ENCODE assay signal across 31 cellular contexts in the genomic region with DNA sequence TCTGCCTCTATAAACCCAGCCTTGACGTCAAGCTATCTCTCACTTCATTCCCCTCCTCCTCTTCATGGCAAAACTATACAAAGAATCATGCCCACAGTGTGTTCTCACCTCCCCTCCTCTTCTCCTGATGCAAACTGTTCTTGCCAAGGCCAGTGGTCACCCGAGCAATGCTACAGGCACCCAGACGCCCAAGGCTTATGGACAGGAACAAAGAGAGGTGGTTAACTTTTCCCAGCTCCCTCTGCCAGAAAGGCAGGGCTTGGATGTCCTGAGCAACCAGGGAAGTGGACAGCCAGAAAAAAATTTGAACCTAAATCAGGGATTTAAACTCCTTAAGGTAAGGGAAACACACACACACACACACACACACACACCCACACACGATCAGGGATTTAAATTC.
"Had no signal": no experiment of that assay in that cellular context is flagged by ENCODE, and none has a peak within 500 bp of the region (broad histone marks: within the 10 kb centered on the region; RNA-seq: fewer than 3 reads in every experiment).

No MANE protein-coding gene starts in this region.

- H3K36me3 ChIP-seq: ascending aorta, brain microvascular endothelial cell had no signal

- H3K27me3 ChIP-seq: ascending aorta, brain microvascular endothelial cell, dorsolateral prefrontal cortex, esophagus squamous epithelium, gastroesophageal sphincter had no signal

- H3K4me3 ChIP-seq: ascending aorta, coronary artery, dorsolateral prefrontal cortex, esophagus squamous epithelium, gastroesophageal sphincter had no signal

- H3K9me3 ChIP-seq: esophagus squamous epithelium, gastroesophageal sphincter had no signal

- H3K27ac Mint-ChIP-seq: activated CD4-positive, alpha-beta memory T cell treated with anti-CD3 and anti-CD28 coated beads for 36 hours; activated CD4-positive, alpha-beta T cell treated with anti-CD3 and anti-CD28 coated beads for 36 hours; activated CD4-positive, alpha-beta T cell treated with anti-CD3 and anti-CD28 coated beads, Interleukin-2, amount 10 ng/mL, durations not matched to agents 24 days and 14 days; activated CD8-positive, alpha-beta memory T cell treated with anti-CD3 and anti-CD28 coated beads, Interleukin-2, amount 10 ng/mL, durations not matched to agents 7 days and 5 days; activated CD8-positive, alpha-beta T cell treated with anti-CD3 and anti-CD28 coated beads, Interleukin-2, amount 10 ng/mL, durations not matched to agents 7 days and 5 days; activated naive CD4-positive, alpha-beta T cell treated with anti-CD3 and anti-CD28 coated beads, Interleukin-2, amount 10 ng/mL, durations not matched to agents 7 days and 5 days; activated naive CD4-positive, alpha-beta T cell treated with anti-CD3 and anti-CD28 coated beads, Interleukin-2, amount 50 U/mL, for 72 hours; activated naive CD8-positive, alpha-beta T cell treated with anti-CD3 and anti-CD28 coated beads, Interleukin-2, amount 10 ng/mL, durations not matched to agents 7 days and 5 days; activated T-helper 1 cell treated with anti-CD3 and anti-CD28 coated beads, Interleukin-12 subunit alpha, Interleukin-12 subunit beta, Interleukin-2, Interleukin-4 antibody, amounts not matched to agents 30 ng/mL and 10 ng/mL and 1 ng/mL, durations not matched to agents 14 hours and 24 hours and 36 hours; dendritic cell treated with granulocyte-macrophage colony-stimulating factor and Interleukin-4, amounts not matched to agents 40 ng/mL and 50 ng/mL, for 4 days; T-helper 17 cell; T-helper 2 cell treated with Interferon-gamma antibody and Interleukin-4, amounts not matched to agents 5 μg/mL and 100 μg/mL, for 36 hours had no signal

- DNase-seq: activated CD4-positive, alpha-beta memory T cell treated with anti-CD3 and anti-CD28 coated beads for 36 hours; activated CD4-positive, alpha-beta T cell treated with anti-CD3 and anti-CD28 coated beads for 36 hours; activated CD4-positive, alpha-beta T cell treated with anti-CD3 and anti-CD28 coated beads, Interleukin-2, amount 10 ng/mL, durations not matched to agents 24 days and 14 days; activated CD4-positive, CD25-positive, alpha-beta regulatory T cell; activated CD4-positive, CD25-positive, alpha-beta regulatory T cell treated with anti-CD3 and anti-CD28 coated beads, Interleukin-2, amount 50 U/mL, for 72 hours; activated CD8-positive, alpha-beta memory T cell treated with anti-CD3 and anti-CD28 coated beads, Interleukin-2, amount 10 ng/mL, durations not matched to agents 7 days and 5 days; activated CD8-positive, alpha-beta memory T cell treated with anti-CD3 and anti-CD28 coated beads, Interleukin-2, amount 50 U/mL, for 4 hours; activated CD8-positive, alpha-beta T cell treated with anti-CD3 and anti-CD28 coated beads, Interleukin-2, amount 10 ng/mL, durations not matched to agents 7 days and 5 days; activated gamma-delta T cell; activated naive CD4-positive, alpha-beta T cell; activated naive CD4-positive, alpha-beta T cell treated with anti-CD3 and anti-CD28 coated beads, Interleukin-2, amount 10 ng/mL, durations not matched to agents 7 days and 5 days; activated naive CD8-positive, alpha-beta T cell treated with anti-CD3 and anti-CD28 coated beads, Interleukin-2, amount 10 ng/mL, durations not matched to agents 7 days and 5 days; activated T-cell treated with anti-CD3 and anti-CD28 coated beads, Interleukin-2, amount 50 U/mL, for 1 hour; activated T-cell treated with anti-CD3 and anti-CD28 coated beads, Interleukin-2, amount 50 U/mL, for 48 hours; brain microvascular endothelial cell; dorsolateral prefrontal cortex; effector memory CD4-positive, alpha-beta T cell; erythroblast; esophagus squamous epithelium; foreskin melanocyte; T-helper 1 cell; T-helper 17 cell; T1000 had no signal

- H3K4me3 Mint-ChIP-seq: activated CD4-positive, alpha-beta memory T cell treated with anti-CD3 and anti-CD28 coated beads for 36 hours; activated CD4-positive, alpha-beta T cell treated with anti-CD3 and anti-CD28 coated beads for 36 hours; activated CD4-positive, alpha-beta T cell treated with anti-CD3 and anti-CD28 coated beads, Interleukin-2, amount 10 ng/mL, durations not matched to agents 24 days and 14 days; activated CD8-positive, alpha-beta memory T cell treated with anti-CD3 and anti-CD28 coated beads, Interleukin-2, amount 10 ng/mL, durations not matched to agents 7 days and 5 days; activated CD8-positive, alpha-beta T cell treated with anti-CD3 and anti-CD28 coated beads, Interleukin-2, amount 10 ng/mL, durations not matched to agents 7 days and 5 days; activated naive CD4-positive, alpha-beta T cell treated with anti-CD3 and anti-CD28 coated beads, Interleukin-2, amount 10 ng/mL, durations not matched to agents 7 days and 5 days; activated naive CD8-positive, alpha-beta T cell treated with anti-CD3 and anti-CD28 coated beads, Interleukin-2, amount 10 ng/mL, durations not matched to agents 7 days and 5 days; activated T-helper 1 cell treated with anti-CD3 and anti-CD28 coated beads, Interleukin-12 subunit alpha, Interleukin-12 subunit beta, Interleukin-2, Interleukin-4 antibody, amounts not matched to agents 30 ng/mL and 10 ng/mL and 1 ng/mL, durations not matched to agents 14 hours and 24 hours and 36 hours; central memory CD8-positive, alpha-beta T cell; dendritic cell treated with granulocyte-macrophage colony-stimulating factor and Interleukin-4, amounts not matched to agents 40 ng/mL and 50 ng/mL, for 4 days; T-helper 17 cell; T-helper 2 cell treated with Interferon-gamma antibody and Interleukin-4, amounts not matched to agents 5 μg/mL and 100 μg/mL, for 36 hours had no signal

- ATAC-seq: activated CD4-positive, alpha-beta T cell treated with anti-CD3 and anti-CD28 coated beads for 36 hours; activated CD8-positive, alpha-beta memory T cell treated with anti-CD3 and anti-CD28 coated beads, Interleukin-2, amount 10 ng/mL, durations not matched to agents 7 days and 5 days; activated CD8-positive, alpha-beta T cell treated with anti-CD3 and anti-CD28 coated beads, Interleukin-2, amount 10 ng/mL, durations not matched to agents 7 days and 5 days; activated naive CD4-positive, alpha-beta T cell treated with anti-CD3 and anti-CD28 coated beads, Interleukin-2, amount 50 U/mL, for 72 hours; gastroesophageal sphincter; T-helper 17 cell had no signal

- H3K27ac ChIP-seq: ascending aorta, brain microvascular endothelial cell, coronary artery, dorsolateral prefrontal cortex, esophagus squamous epithelium, gastroesophageal sphincter had no signal

- H3K27me3 Mint-ChIP-seq: activated CD4-positive, alpha-beta memory T cell treated with anti-CD3 and anti-CD28 coated beads for 36 hours; activated CD4-positive, alpha-beta T cell treated with anti-CD3 and anti-CD28 coated beads for 36 hours; activated CD8-positive, alpha-beta memory T cell treated with anti-CD3 and anti-CD28 coated beads, Interleukin-2, amount 10 ng/mL, durations not matched to agents 7 days and 5 days; activated naive CD4-positive, alpha-beta T cell treated with anti-CD3 and anti-CD28 coated beads, Interleukin-2, amount 10 ng/mL, durations not matched to agents 7 days and 5 days; activated naive CD8-positive, alpha-beta T cell treated with anti-CD3 and anti-CD28 coated beads, Interleukin-2, amount 10 ng/mL, durations not matched to agents 7 days and 5 days; central memory CD8-positive, alpha-beta T cell; T-helper 17 cell had no signal

- H3K9me3 Mint-ChIP-seq: activated CD4-positive, alpha-beta T cell treated with anti-CD3 and anti-CD28 coated beads, Interleukin-2, amount 10 ng/mL, durations not matched to agents 24 days and 14 days; activated naive CD8-positive, alpha-beta T cell treated with anti-CD3 and anti-CD28 coated beads, Interleukin-2, amount 10 ng/mL, durations not matched to agents 7 days and 5 days; activated T-helper 1 cell treated with anti-CD3 and anti-CD28 coated beads, Interleukin-12 subunit alpha, Interleukin-12 subunit beta, Interleukin-2, Interleukin-4 antibody, amounts not matched to agents 30 ng/mL and 10 ng/mL and 1 ng/mL, durations not matched to agents 14 hours and 24 hours and 36 hours; central memory CD8-positive, alpha-beta T cell; dendritic cell treated with granulocyte-macrophage colony-stimulating factor and Interleukin-4, amounts not matched to agents 40 ng/mL and 50 ng/mL, for 4 days; T-helper 2 cell treated with Interferon-gamma antibody and Interleukin-4, amounts not matched to agents 5 μg/mL and 100 μg/mL, for 36 hours had no signal
